Comparison of ENCODE assay signal across 8 cellular contexts in genomic region chr21:34614443-34614692, GRCh38. TPM values are rescaled to one million over a fixed set of nuclear protein-coding genes. Genes with fewer than 3 reads are reported as not detected.
A peak's percentile ranks its signal among the peaks of the same experiment; 100 is the strongest.
DNase-seq lines count a peak whose midpoint lies in the region; ATAC-seq and TF ChIP-seq lines count a peak whose summit lies in the region.

No MANE protein-coding gene starts in this region.

- H3K36me3 ChIP-seq in SK-N-SH (replicated peaks in 1 of 2; ENCODE audit: control insufficient read depth in 1 of 2, insufficient read depth in 2 of 2, low read length in 1 of 2) (no peaks in the 10 kb centered on the region), skeletal muscle tissue (ENCODE audit: control insufficient read depth in 3 of 3, insufficient read depth in 3 of 3, low read length in 3 of 3) (no peaks in the 10 kb centered on the region)

- no CpG with 5 or more reads among the region's 33 CpGs for WGBS in SK-N-SH (ENCODE audit: low lambda C conversion rate)

- peak overlapping the region; percentile 76 to 90 for H3K4me3 ChIP-seq in SK-N-SH (ENCODE audit: low read depth in 2 of 2, low read length in 1 of 2)
- H3K4me3 ChIP-seq in foreskin fibroblast (ENCODE audit: low read depth in 1 of 2, low read length in 2 of 2) = peak overlapping the region; percentile 55 to 83
- H3K4me3 ChIP-seq in skeletal muscle tissue (ENCODE audit: low read length in 3 of 3) = peak overlapping the region; percentile 78 to 88 (median 86)

- H3K27ac ChIP-seq in SK-N-SH (ENCODE audit: low read depth in 2 of 2, low read length in 1 of 2) = no peak overlapping the region
- H3K27ac ChIP-seq in skeletal muscle tissue (ENCODE audit: low read depth, low read length) = peak overlapping the region; percentile 5

- DNase-seq in SK-N-SH (no peak), foreskin fibroblast (no peak), DMS53 (lab: John Stamatoyannopoulos, UW) (no peak), HCEC 1CT (no peak)
- no peak for DNase-seq in activated CD4-positive, CD25-positive, alpha-beta regulatory T cell treated with anti-CD3 and anti-CD28 coated beads, Interleukin-2, amount 50 U/mL, for 72 hours
- DNase-seq in activated effector memory CD4-positive, alpha-beta T cell treated with Interleukin-2 at 50 U/mL for 16 hours = no peak

- H2AFZ ChIP-seq in SK-N-SH (ENCODE audit: low read depth) = peak overlapping the region; percentile 81; the same call in 1 of the 2 replicates

- CTCF ChIA-PET in SK-N-SH (lab: Yijun Ruan, JAX) = interaction anchor here (1.5 to 6.6 kb wide), 2 partner anchors 12 to 39 kb away, joined by 3 to 61 read pairs; no protein-coding TSS in a partner anchor

- TF ChIP-seq RAD21 in SK-N-SH (IDR thresholded peaks at IDR 0.05; ENCODE audit: low read length) = no peak

- H3K9me3 ChIP-seq in SK-N-SH = no peaks in the 10 kb centered on the region
- H3K9me3 ChIP-seq in skeletal muscle tissue (ENCODE audit: control insufficient read depth in 3 of 3, low read length in 3 of 3) = no peaks in the 10 kb centered on the region

- peak overlapping the region; percentile 83 for H3K4me2 ChIP-seq in SK-N-SH

- TF ChIP-seq CTCF in SK-N-SH (IDR thresholded peaks at IDR 0.05) (no peak), foreskin fibroblast (IDR thresholded peaks at IDR 0.05; ENCODE audit: low read depth, low read length) (no peak)

- POLR2A ChIA-PET in SK-N-SH (lab: Yijun Ruan, JAX) = no interaction called here

- peaks cover 4% of the 10 kb centered on the region; the same call in 1 of the 2 replicates for H3K27me3 ChIP-seq in SK-N-SH (ENCODE audit: insufficient read depth)
- no peaks in the 10 kb centered on the region for H3K27me3 ChIP-seq in skeletal muscle tissue (ENCODE audit: control insufficient read depth in 3 of 3, insufficient read depth in 3 of 3, low read length in 3 of 3)

- H3K79me2 ChIP-seq in SK-N-SH (ENCODE audit: insufficient read depth) = no peaks in the 10 kb centered on the region

- TF ChIP-seq EP300 in SK-N-SH (IDR thresholded peaks at IDR 0.05; ENCODE audit: borderline replicate concordance in 1 of 2, low read depth in 1 of 2, low read length in 1 of 2) = no peak

- H3F3A ChIP-seq in SK-N-SH (replicated peaks; ENCODE audit: insufficient read depth) = peaks cover 2% of the 10 kb centered on the region

- peaks cover 0 to 6% of the 10 kb centered on the region in 2 experiments; a peak in 2 of 4 replicates for H3K4me1 ChIP-seq in SK-N-SH (ENCODE audit: control insufficient read depth in 1 of 2, insufficient read depth in 2 of 2, low read depth in 1 of 2, low read length in 1 of 2)
- H3K4me1 ChIP-seq in skeletal muscle tissue (ENCODE audit: control insufficient read depth in 3 of 3, insufficient read depth in 3 of 3, low read length in 3 of 3) = peaks cover 19 to 28% (median 25%) of the 10 kb centered on the region in 3 donors

- H3K9ac ChIP-seq in SK-N-SH (peak overlapping the region; percentile 47), skeletal muscle tissue (ENCODE audit: low read depth in 1 of 3, low read length in 3 of 3) (peak overlapping the region; percentile 71 to 89 (median 74))

- ATAC-seq in GM21447 (IDR thresholded peaks at IDR 0.05; ENCODE audit: unreplicated experiment) = peak; percentile 14

- no peaks in the 10 kb centered on the region for H4K20me1 ChIP-seq in SK-N-SH (ENCODE audit: insufficient read depth)

- H3K9me2 ChIP-seq in SK-N-SH = no peaks in the 10 kb centered on the region

TF ChIP-seq in SK-N-SH, 30 proteins besides CTCF, POLR2A, EP300 and RAD21:
- TF ChIP-seq USF1 (IDR thresholded peaks at IDR 0.05; ENCODE audit: borderline replicate concordance, low read depth) (no peak), GATA2 (CRISPR knock-in tag; IDR thresholded peaks at IDR 0.05) (no peak), TAF1 (IDR thresholded peaks at IDR 0.05; ENCODE audit: borderline replicate concordance, low read depth, low read length) (no peak), PBX3 (IDR thresholded peaks at IDR 0.05) (no peak), USF2 (IDR thresholded peaks at IDR 0.05; ENCODE audit: borderline replicate concordance, low read depth, low read length) (no peak), CHD2 (IDR thresholded peaks at IDR 0.05; ENCODE audit: low read length, partially characterized antibody) (no peak), SIN3A (IDR thresholded peaks at IDR 0.05; ENCODE audit: borderline replicate concordance, low read depth, low read length) (no peak), YY1 (IDR thresholded peaks at IDR 0.05; ENCODE audit: low read depth) (no peak), GABPA (IDR thresholded peaks at IDR 0.05; ENCODE audit: low read depth) (no peak)

RNA-seq across cellular contexts. Expression of gene RCAN1, which starts 0.5 kb away (rescaled TPM):
- 16.7 and 22.0 TPM in 2 replicates for polyA plus RNA-seq in SK-N-SH (2012; rRNA removed)
- 20.4 and 26.4 TPM in 2 replicates for polyA plus RNA-seq in SK-N-SH (2012; cell fraction: cytosol; rRNA removed)
- polyA plus RNA-seq in SK-N-SH (2012; cell fraction: nucleus; rRNA removed) = 22.9 and 37.4 TPM in 2 replicates
- total RNA-seq in skeletal muscle tissue = 33.4 TPM

RNA-seq across cellular contexts. Expression of gene CLIC6, which starts 54.4 kb away (rescaled TPM):
- 0.03 and 0.08 TPM in 2 replicates for polyA plus RNA-seq in SK-N-SH (2012; rRNA removed)
- polyA plus RNA-seq in SK-N-SH (2012; cell fraction: cytosol; rRNA removed) = 0.09 and 0.10 TPM in 2 replicates
- polyA plus RNA-seq in SK-N-SH (2012; cell fraction: nucleus; rRNA removed) = 0.02 and 0.06 TPM in 2 replicates
- total RNA-seq in skeletal muscle tissue = under 0.01 TPM
